10 cellular contexts compared by ENCODE assay signal in the genomic region with DNA sequence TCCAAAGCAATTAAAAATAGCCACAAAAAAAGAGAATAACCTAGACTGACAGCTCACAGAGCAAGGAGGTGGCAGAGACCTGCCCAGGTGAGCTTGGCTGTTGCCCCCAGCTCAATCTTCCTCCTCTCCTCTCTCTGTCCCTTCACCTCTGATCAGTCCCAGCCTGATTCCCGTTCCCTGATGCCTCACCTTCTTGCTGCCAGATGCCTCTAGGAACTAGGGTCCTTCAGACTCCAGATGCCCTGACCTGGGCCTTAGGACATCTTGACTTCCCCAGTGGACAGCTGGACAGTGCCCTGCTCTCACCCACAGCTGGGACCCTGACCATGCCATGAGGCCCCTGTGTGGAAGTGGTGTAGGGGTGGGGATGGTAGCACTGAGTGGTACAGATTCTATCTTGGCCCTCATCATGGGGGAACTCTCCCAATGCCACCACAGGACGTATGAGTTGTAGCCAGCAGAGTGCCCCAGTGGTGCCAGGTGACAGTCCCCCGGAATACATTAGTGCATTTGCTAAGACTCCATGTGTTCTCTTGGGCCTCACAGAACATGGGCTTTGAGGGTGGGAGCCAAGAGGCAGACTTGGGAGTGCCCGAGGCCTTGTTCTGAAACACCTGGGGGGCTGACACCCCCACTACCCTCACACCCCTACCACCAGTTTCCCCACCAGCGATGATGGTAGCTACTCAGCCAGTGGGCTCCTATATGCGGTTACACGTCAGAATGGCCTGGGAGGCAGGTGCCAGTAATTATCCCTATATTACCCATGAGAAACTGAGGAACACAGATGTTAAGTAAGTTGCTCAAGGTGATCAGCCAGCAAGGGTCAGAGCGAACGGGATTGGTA. TPM values are rescaled to one million over a fixed set of nuclear protein-coding genes. Genes with fewer than 3 reads are reported as not detected.
A peak's percentile ranks its signal among the peaks of the same experiment; 100 is the strongest.
DNase-seq lines count a peak whose midpoint lies in the region; ATAC-seq, FAIRE-seq and TF ChIP-seq lines count a peak whose summit lies in the region.
"Had no signal": no experiment of that assay in that cellular context is flagged by ENCODE, and none has a peak within 500 bp of the region (broad histone marks: within the 10 kb centered on the region; RNA-seq: fewer than 3 reads in every experiment).

No MANE protein-coding gene starts in this region.

- H3K36me3 ChIP-seq in astrocyte (ENCODE audit: insufficient read depth, low read length) (no peaks in the 10 kb centered on the region), hepatocyte (replicated peaks; ENCODE audit: insufficient read depth, low read depth) (no peaks in the 10 kb centered on the region), sigmoid colon (peaks cover 5 to 35% (median 16%) of the 10 kb centered on the region in 4 donors)

- TF ChIP-seq EP300 in sigmoid colon (IDR thresholded peaks at IDR 0.05) = no peak

- no peak for TF ChIP-seq POLR2A in sigmoid colon (IDR thresholded peaks at IDR 0.05)

- H3K4me1 Mint-ChIP-seq in astrocyte (ENCODE audit: low read depth, unreplicated experiment) = peaks cover 68% of the 10 kb centered on the region

- H3K9me2 ChIP-seq in hepatocyte (replicated peaks; ENCODE audit: insufficient read depth) = no peaks in the 10 kb centered on the region

- H3K9me3 Mint-ChIP-seq in astrocyte (ENCODE audit: unreplicated experiment) = peaks cover 2% of the 10 kb centered on the region

- no peak overlapping the region for H3K27ac ChIP-seq in astrocyte (ENCODE audit: low read depth, low read length)
- peak overlapping the region; percentile 45 for H3K27ac ChIP-seq in hepatocyte
- H3K27ac ChIP-seq in sigmoid colon = peak overlapping the region; percentile 88 to 92 (median 90)
- H3K27ac ChIP-seq in foreskin keratinocyte = no peak overlapping the region

- H3K4me3 ChIP-seq in AG10803 (ENCODE audit: low read length) (peak overlapping the region; percentile 79), astrocyte (ENCODE audit: insufficient read depth, low read depth, low read length) (no peak overlapping the region), hepatocyte (no peak overlapping the region), sigmoid colon (peak overlapping the region; percentile 54 to 64 (median 54))

- H2AFZ ChIP-seq in astrocyte (ENCODE audit: low read depth, low read length) = no peak overlapping the region
- no peak overlapping the region for H2AFZ ChIP-seq in hepatocyte

- H3K4me2 ChIP-seq in astrocyte (ENCODE audit: low read length) = peak overlapping the region; percentile 85
- H3K4me2 ChIP-seq in hepatocyte = peak overlapping the region; percentile 75

- ATAC-seq in GM21390 (IDR thresholded peaks at IDR 0.05; ENCODE audit: unreplicated experiment) = no peak
- no peak for ATAC-seq in HG02798 (IDR thresholded peaks at IDR 0.05; ENCODE audit: poor library complexity, unreplicated experiment)
- ATAC-seq in GM19467 (IDR thresholded peaks at IDR 0.05; ENCODE audit: unreplicated experiment) = no peak
- no peak for ATAC-seq in foreskin keratinocyte

- intact Hi-C loops in sigmoid colon (cut with DNase I) = loop anchor here (5.0 kb wide), 1 partner anchor 99 kb away; no protein-coding TSS in a partner anchor

- TF ChIP-seq CTCF in AG10803 (conservative IDR thresholded peaks at IDR 0.05; ENCODE audit: low read length) = no peak
- no peak for TF ChIP-seq CTCF in astrocyte (IDR thresholded peaks at IDR 0.05; ENCODE audit: insufficient read depth, low read depth, low read length)
- TF ChIP-seq CTCF in hepatocyte (IDR thresholded peaks at IDR 0.05; ENCODE audit: poor library complexity) = no peak
- no peak for TF ChIP-seq CTCF in sigmoid colon (IDR thresholded peaks at IDR 0.05)
- TF ChIP-seq CTCF in foreskin keratinocyte (conservative IDR thresholded peaks at IDR 0.05) = no peak

- H3K9me3 ChIP-seq in astrocyte (ENCODE audit: insufficient read depth, low read depth, low read length) = no peaks in the 10 kb centered on the region
- no peaks in the 10 kb centered on the region for H3K9me3 ChIP-seq in hepatocyte (ENCODE audit: low read depth)
- H3K9me3 ChIP-seq in sigmoid colon = no peaks in the 10 kb centered on the region

- no peaks in the 10 kb centered on the region for H3K27me3 ChIP-seq in astrocyte (ENCODE audit: insufficient read depth, low read length)
- no peaks in the 10 kb centered on the region for H3K27me3 ChIP-seq in hepatocyte
- H3K27me3 ChIP-seq in sigmoid colon = no peaks in the 10 kb centered on the region
- no peaks in the 10 kb centered on the region for H3K27me3 ChIP-seq in foreskin keratinocyte

- peak overlapping the region; percentile 73 for H3K4me3 Mint-ChIP-seq in astrocyte (ENCODE audit: unreplicated experiment)

- peaks cover 9% of the 10 kb centered on the region for H3K36me3 Mint-ChIP-seq in astrocyte (ENCODE audit: low read depth, unreplicated experiment)

- WGBS in hepatocyte (ENCODE audit: low lambda C conversion rate, missing lambda C conversion rate) = 88% methylated on average over 9 of the region's 9 CpGs
- WGBS in sigmoid colon, 2 donors = 88 to 91% methylated on average over 9 of the region's 9 CpGs

- H3K4me1 ChIP-seq in astrocyte (ENCODE audit: insufficient read depth, low read length) (peaks cover 61% of the 10 kb centered on the region), hepatocyte (ENCODE audit: insufficient read depth) (peaks cover 70% of the 10 kb centered on the region), sigmoid colon (peaks cover 0 to 85% (median 79%) of the 10 kb centered on the region in 4 donors), foreskin keratinocyte (peaks cover 20% of the 10 kb centered on the region)

- DNase-seq in AG10803 (ENCODE audit: low read depth) (no peak), astrocyte (ENCODE audit: low read depth) (no peak), hepatocyte (ENCODE audit: low spot score) (no peak), sigmoid colon (peak; percentile 71), foreskin keratinocyte (no peak)
- DNase-seq: activated CD4-positive, alpha-beta T cell treated with anti-CD3 and anti-CD28 coated beads for 1 hour; nucleus accumbens had no signal

- H3K27me3 Mint-ChIP-seq in astrocyte (ENCODE audit: low read depth, unreplicated experiment) = no peaks in the 10 kb centered on the region

- H4K20me1 ChIP-seq in astrocyte (ENCODE audit: insufficient read depth, low read length) (no peaks in the 10 kb centered on the region), hepatocyte (ENCODE audit: insufficient read depth, poor library complexity, severe bottlenecking) (no peaks in the 10 kb centered on the region)

- no peak overlapping the region for H3K9ac ChIP-seq in astrocyte (ENCODE audit: low read length)

- FAIRE-seq in astrocyte (lab: Jason Lieb, UNC) = no peak

- H3K79me2 ChIP-seq in astrocyte (ENCODE audit: insufficient read depth, low read length) (no peaks in the 10 kb centered on the region), hepatocyte (peaks cover 4% of the 10 kb centered on the region)

- peak overlapping the region; percentile 86 for H3K27ac Mint-ChIP-seq in astrocyte (ENCODE audit: unreplicated experiment)

RNA-seq across cellular contexts. Expression of a gene that starts 2.0 kb away (rescaled TPM):
- 6.6 and 8.0 TPM in 2 replicates for total RNA-seq in astrocyte
- 24.0 and 30.6 TPM in 2 replicates for total RNA-seq in hepatocyte
- polyA plus RNA-seq in hepatocyte = 45.6 and 54.7 TPM in 2 replicates
- 100 to 1,000 TPM in 1 of 4 donors, 10 to 100 TPM in 3; 47.8 to 294 (median 54.7) TPM for total RNA-seq in sigmoid colon
- 10 to 100 TPM; 16.0 to 58.3 (median 53.6) TPM for polyA plus RNA-seq in sigmoid colon
- 0.60 and 0.75 TPM in 2 replicates for total RNA-seq in foreskin keratinocyte
- polyA plus RNA-seq in foreskin keratinocyte = 0.56 and 0.84 TPM in 2 replicates

RNA-seq across cellular contexts. Expression of a gene that starts 17.0 kb away (rescaled TPM):
- total RNA-seq in astrocyte = 69.9 and 83.0 TPM in 2 replicates
- total RNA-seq in hepatocyte = 19.2 and 23.5 TPM in 2 replicates
- 20.1 and 26.8 TPM in 2 replicates for polyA plus RNA-seq in hepatocyte
- 10 to 100 TPM; 23.2 to 61.7 (median 45.2) TPM for total RNA-seq in sigmoid colon
- polyA plus RNA-seq in sigmoid colon = 10 to 100 TPM in 2 of 3 donors, 1 to 10 TPM in 1; 7.8 to 23.2 (median 13.6) TPM
- total RNA-seq in foreskin keratinocyte = 0.21 and 0.51 TPM in 2 replicates
- 0.31 and 0.34 TPM in 2 replicates for polyA plus RNA-seq in foreskin keratinocyte

RNA-seq across cellular contexts. Expression of a gene that starts 24.1 kb away (rescaled TPM):
- total RNA-seq in astrocyte (10.9 and 12.0 TPM in 2 replicates), hepatocyte (32.2 and 41.7 TPM in 2 replicates), sigmoid colon (10 to 100 TPM; 18.3 to 29.9 (median 24.0) TPM), foreskin keratinocyte (16.6 and 18.7 TPM in 2 replicates)
- polyA plus RNA-seq in hepatocyte (20.5 and 25.9 TPM in 2 replicates), sigmoid colon (10 to 100 TPM; 12.9 to 16.8 (median 13.5) TPM), foreskin keratinocyte (9.5 and 12.2 TPM in 2 replicates)

Comparison
In these comparisons a context has a peak if more than half of its experiments do, and no peak if none do; other contexts are left out.
1. H3K4me3 ChIP-seq: peak in AG10803 (single experiment) and sigmoid colon (4 of 4); none in astrocyte (single experiment) and hepatocyte (single experiment).
2. H3K27ac ChIP-seq: peak in hepatocyte (single experiment) and sigmoid colon (4 of 4); none in astrocyte (single experiment) and foreskin keratinocyte (single experiment).
3. RNA of a gene that starts 17.0 kb away (total RNA-seq): 69.9 to 83.0 TPM in astrocyte, 23.2 to 61.7 TPM in sigmoid colon and 19.2 to 23.5 TPM in hepatocyte; 0.21 to 0.51 TPM in foreskin keratinocyte; every median in the first group is over 10 times any median in the second.